Comparison of ENCODE assay signal across 9 cellular contexts in genomic region chrX:21375795-21376069, GRCh38. TPM values are rescaled to one million over a fixed set of nuclear protein-coding genes. Genes with fewer than 3 reads are reported as not detected.
DNase-seq lines count a peak whose midpoint lies in the region; ATAC-seq and TF ChIP-seq lines count a peak whose summit lies in the region.
"Had no signal": no experiment of that assay in that cellular context is flagged by ENCODE, and none has a peak within 500 bp of the region (broad histone marks: within the 10 kb centered on the region; RNA-seq: fewer than 3 reads in every experiment).

No MANE protein-coding gene starts in this region.

- no peak overlapping the region for H3K18ac ChIP-seq in mesendoderm (ENCODE audit: low read length)

- H3K4ac ChIP-seq in mesendoderm (ENCODE audit: low read depth, low read length): no peak overlapping the region

- CTCF ChIA-PET in CD4-positive, alpha-beta T cell (lab: Charles Lee): no interaction called here
- CTCF ChIA-PET in activated CD8-positive, alpha-beta T cell treated with anti-CD3 and anti-CD28 coated beads, Interleukin-2, amount 10 ng/mL, durations not matched to agents 7 days and 5 days (lab: Charles Lee): no interaction called here

- no CpG with 5 or more reads among the region's 5 CpGs for WGBS in mesendoderm (ENCODE audit: extremely low coverage, insufficient coverage, low lambda C conversion rate)

- no peaks in the 10 kb centered on the region for H3K79me2 ChIP-seq in mesendoderm (ENCODE audit: control insufficient read depth, insufficient read depth, low read length)

- no peaks in the 10 kb centered on the region for H3K4me1 ChIP-seq in mesendoderm (ENCODE audit: control insufficient read depth, low read depth, low read length)
- H3K4me1 ChIP-seq: Peyer's patch had no signal

- no peak overlapping the region for H3K56ac ChIP-seq in mesendoderm (ENCODE audit: low read length)

- no peaks in the 10 kb centered on the region for H3K36me3 ChIP-seq in H7 (replicated peaks; ENCODE audit: control insufficient read depth, insufficient read depth, low read length)
- H3K36me3 ChIP-seq in mesendoderm (ENCODE audit: control insufficient read depth, insufficient read depth, low read length): no peaks in the 10 kb centered on the region
- H3K36me3 ChIP-seq: Peyer's patch had no signal

- H3K9me3 Mint-ChIP-seq in CD4-positive, alpha-beta T cell: no peaks in the 10 kb centered on the region
- no peaks in the 10 kb centered on the region for H3K9me3 Mint-ChIP-seq in activated CD8-positive, alpha-beta T cell treated with anti-CD3 and anti-CD28 coated beads, Interleukin-2, amount 10 ng/mL, durations not matched to agents 7 days and 5 days (ENCODE audit: insufficient read depth)

- H3K4me3 ChIP-seq in H7 (ENCODE audit: insufficient read depth, low read depth, low read length) (peak overlapping the region; percentile 66; the same call in 1 of the 2 replicates), mesendoderm (ENCODE audit: low read length) (no peak overlapping the region)

- peak overlapping the region; percentile 79 for H3K27ac Mint-ChIP-seq in CD4-positive, alpha-beta T cell
- no peak overlapping the region for H3K27ac Mint-ChIP-seq in activated CD8-positive, alpha-beta T cell treated with anti-CD3 and anti-CD28 coated beads, Interleukin-2, amount 10 ng/mL, durations not matched to agents 7 days and 5 days

- no peaks in the 10 kb centered on the region for H3K36me3 Mint-ChIP-seq in CD4-positive, alpha-beta T cell (ENCODE audit: low read depth)
- no peaks in the 10 kb centered on the region for H3K36me3 Mint-ChIP-seq in activated CD8-positive, alpha-beta T cell treated with anti-CD3 and anti-CD28 coated beads, Interleukin-2, amount 10 ng/mL, durations not matched to agents 7 days and 5 days (ENCODE audit: low read depth)

- no peak overlapping the region for H3K23ac ChIP-seq in mesendoderm (ENCODE audit: low read length)

- no peak overlapping the region for H2BK15ac ChIP-seq in mesendoderm (replicated peaks; ENCODE audit: low read depth)

- H3K27ac ChIP-seq in CD4-positive, alpha-beta T cell (ENCODE audit: low read depth, low read length): no peak overlapping the region
- no peak overlapping the region for H3K27ac ChIP-seq in mesendoderm (ENCODE audit: low read depth, low read length)

- no peak overlapping the region for H4K8ac ChIP-seq in mesendoderm (ENCODE audit: low read depth, low read length)

- H3K27me3 ChIP-seq in CD4-positive, alpha-beta T cell (ENCODE audit: control insufficient read depth, insufficient read depth, low read length): no peaks in the 10 kb centered on the region
- H3K27me3 ChIP-seq in H7 (ENCODE audit: control insufficient read depth, insufficient read depth, low read length) (peaks cover 35% of the 10 kb centered on the region), mesendoderm (ENCODE audit: insufficient read depth, low read length, poor library complexity) (no peaks in the 10 kb centered on the region)
- H3K27me3 ChIP-seq: Peyer's patch had no signal

- no peak overlapping the region for H3K4me2 ChIP-seq in mesendoderm (ENCODE audit: low read length)

- no peaks in the 10 kb centered on the region for H3K9me3 ChIP-seq in CD4-positive, alpha-beta T cell (ENCODE audit: control insufficient read depth, low read length)
- H3K9me3 ChIP-seq: Peyer's patch had no signal

- no peak for DNase-seq in CD4-positive, alpha-beta T cell
- DNase-seq in H7: peak; percentile 52
- DNase-seq in activated CD8-positive, alpha-beta T cell treated with anti-CD3 and anti-CD28 coated beads, Interleukin-2, amount 10 ng/mL, durations not matched to agents 7 days and 5 days: peak; percentile 19
- DNase-seq in mesendoderm: peak; percentile 61
- DNase-seq in NCI-H2029 treated with DMSO at 0.1 percent for 48 hours (lab: John Stamatoyannopoulos, UW): no peak
- DNase-seq in ecto neural progenitor cell (ENCODE audit: low spot score): no peak
- DNase-seq in UCSD-AML1 (lab: John Stamatoyannopoulos, UW; ENCODE audit: unreplicated experiment): no peak
- no peak for DNase-seq in NCI-H510A (lab: John Stamatoyannopoulos, UW)
- DNase-seq: Peyer's patch had no signal

- ATAC-seq in CD4-positive, alpha-beta T cell (ENCODE audit: poor library complexity): no peak
- ATAC-seq in activated CD8-positive, alpha-beta T cell treated with anti-CD3 and anti-CD28 coated beads, Interleukin-2, amount 10 ng/mL, durations not matched to agents 7 days and 5 days: no peak

- no peaks in the 10 kb centered on the region for H3K27me3 Mint-ChIP-seq in CD4-positive, alpha-beta T cell
- H3K27me3 Mint-ChIP-seq in activated CD8-positive, alpha-beta T cell treated with anti-CD3 and anti-CD28 coated beads, Interleukin-2, amount 10 ng/mL, durations not matched to agents 7 days and 5 days (ENCODE audit: low read depth): no peaks in the 10 kb centered on the region

- no peak overlapping the region for H2BK120ac ChIP-seq in mesendoderm (ENCODE audit: low read depth, low read length)

- H3K4me3 Mint-ChIP-seq in CD4-positive, alpha-beta T cell: peak overlapping the region; percentile 93
- H3K4me3 Mint-ChIP-seq in activated CD8-positive, alpha-beta T cell treated with anti-CD3 and anti-CD28 coated beads, Interleukin-2, amount 10 ng/mL, durations not matched to agents 7 days and 5 days: peak overlapping the region; percentile 85

- no peaks in the 10 kb centered on the region for H3K79me1 ChIP-seq in mesendoderm (ENCODE audit: low read length)

- no peak overlapping the region for H4K5ac ChIP-seq in mesendoderm (ENCODE audit: low read length)

- POLR2A ChIA-PET in CD4-positive, alpha-beta T cell (lab: Charles Lee): interaction anchor here (1.6 to 2.5 kb wide), 3 partner anchors 10 to 104 kb away, joined by 4 to 21 read pairs (median 5); no protein-coding TSS in a partner anchor
- POLR2A ChIA-PET in activated CD8-positive, alpha-beta T cell treated with anti-CD3 and anti-CD28 coated beads, Interleukin-2, amount 10 ng/mL, durations not matched to agents 7 days and 5 days (lab: Charles Lee): interaction anchor here (0.9 kb wide), 1 partner anchor 9 kb away, joined by 3 read pairs; no protein-coding TSS in a partner anchor

- peaks cover 48% of the 10 kb centered on the region for H3K4me1 Mint-ChIP-seq in CD4-positive, alpha-beta T cell (ENCODE audit: low read depth)
- H3K4me1 Mint-ChIP-seq in activated CD8-positive, alpha-beta T cell treated with anti-CD3 and anti-CD28 coated beads, Interleukin-2, amount 10 ng/mL, durations not matched to agents 7 days and 5 days (ENCODE audit: low read depth): peaks cover 27% of the 10 kb centered on the region

- intact Hi-C loops in CD4-positive, alpha-beta T cell (cut with DNase I, micrococcal nuclease): loop anchor here (2.0 to 5.0 kb wide), 3 partner anchors 57 to 462 kb away; partner anchors contain the start of gene MBTPS2 (in 1 of the 2)

- H3K9ac ChIP-seq in mesendoderm (ENCODE audit: low read length): no peak overlapping the region

- no peak overlapping the region for H2BK5ac ChIP-seq in mesendoderm (ENCODE audit: low read length)

- no peak overlapping the region for H2AK5ac ChIP-seq in mesendoderm (ENCODE audit: low read length)

- no peak for TF ChIP-seq CTCF in CD4-positive, alpha-beta T cell (IDR thresholded peaks at IDR 0.05)

RNA-seq across cellular contexts. Expression of gene CNKSR2, which starts 1.5 kb away (rescaled TPM):
- total RNA-seq in CD4-positive, alpha-beta T cell: 10 to 100 TPM; 14.4 to 14.8 TPM
- total RNA-seq in H7 (2014; rRNA removed; shearing (Covaris generic)): 5.9 and 6.3 TPM in 2 replicates
- 10 to 100 TPM; 11.0 to 11.1 TPM for total RNA-seq in activated CD8-positive, alpha-beta T cell treated with anti-CD3 and anti-CD28 coated beads, Interleukin-2, amount 10 ng/mL, durations not matched to agents 7 days and 5 days
- 3.4 TPM for polyA plus RNA-seq in mesendoderm (2013, experiment 1 of 2)
- polyA plus RNA-seq in mesendoderm (2013, experiment 2 of 2): 3.5 TPM

Comparison
In these comparisons a context has a peak if more than half of its experiments do, and no peak if none do; other contexts are left out.
1. DNase-seq: peak in H7 (single experiment), activated CD8-positive, alpha-beta T cell treated with anti-CD3 and anti-CD28 coated beads, Interleukin-2, amount 10 ng/mL, durations not matched to agents 7 days and 5 days (single experiment) and mesendoderm (single experiment); none in CD4-positive, alpha-beta T cell (0 of 10), NCI-H2029 treated with DMSO at 0.1 percent for 48 hours (single experiment), ecto neural progenitor cell (single experiment), UCSD-AML1 (single experiment) and NCI-H510A (single experiment).